In the genomic region with DNA sequence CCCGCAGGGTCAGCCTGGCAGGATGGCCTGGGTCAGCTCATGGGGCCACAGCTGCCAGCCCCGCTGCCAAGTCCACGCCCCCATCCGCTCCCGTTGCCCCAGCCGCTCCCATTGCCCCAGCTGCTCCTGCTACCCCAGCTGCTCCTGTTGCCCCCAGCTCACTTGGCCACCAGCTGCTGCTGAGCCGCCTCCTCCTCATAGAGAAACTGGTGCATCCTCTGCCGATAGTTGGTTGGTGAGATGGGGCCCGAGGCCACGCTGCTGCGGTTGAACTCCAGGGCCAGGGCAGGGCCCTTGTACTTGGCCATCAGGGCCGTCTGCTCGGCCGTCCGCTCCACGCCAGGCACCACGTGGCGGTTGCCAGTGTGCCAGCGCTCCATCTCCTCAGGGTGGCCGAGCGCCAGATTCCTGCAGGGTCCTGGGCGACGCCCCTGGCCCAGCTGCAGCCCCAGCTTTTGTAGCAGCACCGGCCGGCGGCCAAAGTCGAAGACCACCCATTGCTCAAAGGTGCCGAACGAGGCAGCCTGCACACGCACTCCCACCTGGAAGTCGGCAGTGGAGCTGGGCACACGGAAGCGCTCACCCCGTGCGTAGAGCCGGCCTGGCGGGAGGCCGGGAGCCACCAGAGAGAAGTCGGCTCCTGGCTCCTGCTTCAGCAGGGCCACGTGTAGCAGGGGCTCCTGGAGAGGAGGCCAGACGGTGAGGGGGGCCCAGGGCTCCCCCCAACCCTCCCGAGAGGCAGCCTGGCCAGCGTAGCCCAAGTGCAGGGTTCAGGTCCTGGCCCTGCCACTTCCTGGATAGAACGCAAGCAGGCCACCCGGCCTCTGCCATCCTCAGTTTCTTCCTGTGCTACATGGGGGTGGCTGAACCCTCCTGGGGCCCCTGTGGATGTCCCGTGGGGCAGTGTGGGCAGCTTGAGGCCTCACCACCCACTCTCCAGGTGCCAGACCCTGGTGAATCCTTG, we compare ENCODE assay signal across 12 cellular contexts. TPM values are rescaled to one million over a fixed set of nuclear protein-coding genes. Genes with fewer than 3 reads are reported as not detected.
DNase-seq lines count a peak whose midpoint lies in the region; TF ChIP-seq lines count a peak whose summit lies in the region.
"Had no signal": no experiment of that assay in that cellular context is flagged by ENCODE, and none has a peak within 500 bp of the region (broad histone marks: within the 10 kb centered on the region; RNA-seq: fewer than 3 reads in every experiment).

No MANE protein-coding gene starts in this region.

- TF ChIP-seq CTCF in NB4 (IDR thresholded peaks at IDR 0.05; ENCODE audit: low read depth, low read length): no peak

- H3K4me1 ChIP-seq in effector memory CD4-positive, alpha-beta T cell (ENCODE audit: control insufficient read depth, insufficient read depth, low read length, poor library complexity, severe bottlenecking): peaks cover 31% of the 10 kb centered on the region
- no peaks in the 10 kb centered on the region for H3K4me1 ChIP-seq in mesendoderm (ENCODE audit: control insufficient read depth, low read depth, low read length)
- H3K4me1 ChIP-seq: psoas muscle had no signal

- H3K4me2 ChIP-seq in mesendoderm (ENCODE audit: low read length): no peak overlapping the region

- no CpG with 5 or more reads among the region's 46 CpGs for WGBS in mesendoderm (ENCODE audit: extremely low coverage, insufficient coverage, low lambda C conversion rate)

- H3K36me3 ChIP-seq in effector memory CD4-positive, alpha-beta T cell (ENCODE audit: control insufficient read depth, insufficient read depth, low read length): peaks cover 14% of the 10 kb centered on the region
- H3K36me3 ChIP-seq in mesendoderm (ENCODE audit: control insufficient read depth, insufficient read depth, low read length): no peaks in the 10 kb centered on the region

- peak; percentile 47 for DNase-seq in DMS 273 (lab: John Stamatoyannopoulos, UW; ENCODE audit: unreplicated experiment)
- no peak for DNase-seq in DMS 273 treated with DMSO at 0.1 percent for 48 hours (lab: John Stamatoyannopoulos, UW)
- DNase-seq in NB4 (ENCODE audit: low read depth): peak; percentile 67
- DNase-seq in effector memory CD4-positive, alpha-beta T cell: no peak
- no peak for DNase-seq in mesendoderm
- DNase-seq in effector CD4-positive, alpha-beta T cell: no peak
- DNase-seq: activated CD4-positive, CD25-positive, alpha-beta regulatory T cell treated with anti-CD3 and anti-CD28 coated beads, Interleukin-2, amount 50 U/mL, for 72 hours; NCI-H2081; psoas muscle had no signal

- no peaks in the 10 kb centered on the region for H3K9me3 ChIP-seq in effector memory CD4-positive, alpha-beta T cell (ENCODE audit: control insufficient read depth, low read length)
- H3K9me3 ChIP-seq: psoas muscle, thoracic aorta had no signal

- H3K18ac ChIP-seq in mesendoderm (ENCODE audit: low read length): no peak overlapping the region

- H3K79me1 ChIP-seq in mesendoderm (ENCODE audit: low read length): no peaks in the 10 kb centered on the region

- H3K27me3 ChIP-seq in effector memory CD4-positive, alpha-beta T cell (replicated peaks; ENCODE audit: control insufficient read depth, insufficient read depth, low read length, poor library complexity, severe bottlenecking): no peaks in the 10 kb centered on the region
- H3K27me3 ChIP-seq in mesendoderm (ENCODE audit: insufficient read depth, low read length, poor library complexity): no peaks in the 10 kb centered on the region

- TF ChIP-seq POLR2A in NB4 (IDR thresholded peaks at IDR 0.05; ENCODE audit: extremely low read depth, insufficient read length): no peak

- no peak overlapping the region for H3K27ac ChIP-seq in effector memory CD4-positive, alpha-beta T cell (ENCODE audit: insufficient read depth, low read length, poor library complexity, severe bottlenecking)
- H3K27ac ChIP-seq in mesendoderm (ENCODE audit: low read depth, low read length): no peak overlapping the region
- H3K27ac ChIP-seq: 22Rv1, psoas muscle, thoracic aorta had no signal

- no peak overlapping the region for H3K9ac ChIP-seq in mesendoderm (ENCODE audit: low read length)

- no peak overlapping the region for H4K5ac ChIP-seq in mesendoderm (ENCODE audit: low read length)

- no peak overlapping the region for H2BK5ac ChIP-seq in mesendoderm (ENCODE audit: low read length)

- no peak overlapping the region for H2BK15ac ChIP-seq in mesendoderm (replicated peaks; ENCODE audit: low read depth)

- H2BK120ac ChIP-seq in mesendoderm (ENCODE audit: low read depth, low read length): no peak overlapping the region

- H3K56ac ChIP-seq in mesendoderm (ENCODE audit: low read length): no peak overlapping the region

- peak overlapping the region; percentile 7 for H3K4me3 ChIP-seq in NB4 (ENCODE audit: low read depth, low read length)
- peak overlapping the region; percentile 29 for H3K4me3 ChIP-seq in effector memory CD4-positive, alpha-beta T cell (ENCODE audit: insufficient read depth, low read depth, low read length, poor library complexity, severe bottlenecking)
- no peak overlapping the region for H3K4me3 ChIP-seq in mesendoderm (ENCODE audit: low read length)
- H3K4me3 ChIP-seq: psoas muscle had no signal

- no peak overlapping the region for H3K4ac ChIP-seq in mesendoderm (ENCODE audit: low read depth, low read length)

- H4K8ac ChIP-seq in mesendoderm (ENCODE audit: low read depth, low read length): no peak overlapping the region

- H3K79me2 ChIP-seq in mesendoderm (ENCODE audit: control insufficient read depth, insufficient read depth, low read length): no peaks in the 10 kb centered on the region

- no peak overlapping the region for H2AK5ac ChIP-seq in mesendoderm (ENCODE audit: low read length)

- H3K23ac ChIP-seq in mesendoderm (ENCODE audit: low read length): no peak overlapping the region

RNA-seq across cellular contexts. Expression of gene HELZ2, which starts 4.8 kb away (rescaled TPM):
- 2.6 TPM for polyA plus RNA-seq in mesendoderm (2013, experiment 1 of 2)
- polyA plus RNA-seq in mesendoderm (2013, experiment 2 of 2): 2.2 TPM

RNA-seq across cellular contexts. Expression of gene FNDC11, which starts 15.3 kb away (rescaled TPM):
- 1.3 TPM for polyA plus RNA-seq in mesendoderm (2013, experiment 1 of 2)
- polyA plus RNA-seq in mesendoderm (2013, experiment 2 of 2): 1.5 TPM

RNA-seq across cellular contexts. Expression of gene SRMS, which starts 21.7 kb away (rescaled TPM):
- 0.11 TPM for polyA plus RNA-seq in mesendoderm (2013, experiment 1 of 2)
- polyA plus RNA-seq in mesendoderm (2013, experiment 2 of 2): 0.10 TPM
- polyA plus RNA-seq: liver, psoas muscle had no signal

RNA-seq across cellular contexts. Expression of gene PTK6, which starts 32.1 kb away (rescaled TPM):
- polyA plus RNA-seq in mesendoderm (2013, experiment 1 of 2): 0.08 TPM
- polyA plus RNA-seq in mesendoderm (2013, experiment 2 of 2): 0.07 TPM

RNA-seq across cellular contexts. Expression of gene PPDPF, which starts 48.7 kb away (rescaled TPM):
- 145 TPM for polyA plus RNA-seq in mesendoderm (2013, experiment 1 of 2)
- polyA plus RNA-seq in mesendoderm (2013, experiment 2 of 2): 147 TPM

Comparison
In these comparisons a context has a peak if more than half of its experiments do, and no peak if none do; other contexts are left out.
1. DNase-seq: peak in DMS 273 (single experiment) and NB4 (single experiment); none in DMS 273 treated with DMSO at 0.1 percent for 48 hours (single experiment), effector memory CD4-positive, alpha-beta T cell (0 of 3), mesendoderm (single experiment) and effector CD4-positive, alpha-beta T cell (single experiment).